In the genomic region with DNA sequence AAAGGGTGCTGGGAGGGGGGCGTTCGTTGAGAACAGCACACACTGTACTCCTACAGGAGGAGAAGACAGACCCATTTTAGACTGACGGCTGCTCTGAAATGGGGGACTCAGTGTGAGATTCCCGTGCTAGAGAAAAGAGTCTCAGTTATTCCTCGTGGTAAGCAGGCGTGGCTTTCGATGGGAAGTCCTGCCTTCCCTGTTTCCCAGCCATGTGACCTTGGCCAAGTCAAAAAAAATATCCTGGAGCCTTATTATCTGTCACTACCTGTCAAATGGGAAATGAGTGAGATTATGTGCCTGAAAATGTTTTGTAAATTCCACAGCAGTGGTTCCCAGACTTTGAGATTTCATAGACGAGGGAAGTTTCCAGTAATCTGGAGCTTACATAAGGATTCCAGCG, we compare ENCODE assay signal across 24 cellular contexts.
"Had no signal": no experiment of that assay in that cellular context is flagged by ENCODE, and none has a peak within 500 bp of the region (broad histone marks: within the 10 kb centered on the region; RNA-seq: fewer than 3 reads in every experiment).

No MANE protein-coding gene starts in this region.

- ATAC-seq: natural killer cell; psoas muscle; right cardiac atrium; right lobe of liver; stimulated activated effector memory CD8-positive, alpha-beta T cell treated with anti-CD3 and anti-CD28 coated beads, Interleukin-12 subunit alpha, Interleukin-12 subunit beta, amount 100 ng/mL, for 72 hours; stimulated activated naive B cell treated with anti-CD40 and anti-IgM and Interleukin-4, amounts not matched to agents 10 μg/mL and 1 μg/mL and 100 μg/mL, for 72 hours had no signal

- H3K27ac ChIP-seq: neural progenitor cell, neutrophil, parathyroid adenoma, psoas muscle, right lobe of liver, sigmoid colon, stomach, thoracic aorta, thyroid gland, tibial nerve, upper lobe of left lung, vagina had no signal

- FAIRE-seq: small intestine had no signal

- H3K4me3 ChIP-seq: neural progenitor cell, psoas muscle, right lobe of liver, sigmoid colon, stomach, thoracic aorta, thyroid gland, tibial nerve, upper lobe of left lung, vagina had no signal

- H3K9ac ChIP-seq: neural progenitor cell, parathyroid adenoma had no signal

- H3K4me2 ChIP-seq: neural progenitor cell had no signal

- H3K27me3 ChIP-seq: neural progenitor cell, vagina had no signal

- H3K79me2 ChIP-seq: parathyroid adenoma had no signal

- DNase-seq: natural killer cell; nucleus accumbens; psoas muscle; right cardiac atrium; right lobe of liver; sigmoid colon; small intestine; stimulated activated CD4-positive, alpha-beta T cell treated with anti-CD3 and anti-CD28 coated beads, Interleukin-15, amount 100 ng/mL, for 24 hours; stimulated activated CD4-positive, alpha-beta T cell treated with anti-CD3 and anti-CD28 coated beads, Interleukin-2, amount 100 ng/mL, for 24 hours; stimulated activated CD4-positive, alpha-beta T cell treated with anti-CD3 and anti-CD28 coated beads, Interleukin-2, amount 100 ng/mL, for 48 hours; stimulated activated CD4-positive, alpha-beta T cell treated with anti-CD3 and anti-CD28 coated beads, Interleukin-4, amount 100 ng/mL, for 24 hours; stimulated activated naive B cell treated with anti-CD40 and anti-IgM and Interleukin-4, amounts not matched to agents 10 μg/mL and 1 μg/mL and 100 μg/mL, for 72 hours; stimulated activated naive CD4-positive, alpha-beta T cell treated with Interleukin-2 at 50 U/mL for 16 hours; thyroid gland; trophoblast cell; upper lobe of left lung had no signal

- H3K4me1 ChIP-seq: psoas muscle, right lobe of liver had no signal

- H2AFZ ChIP-seq: neural progenitor cell, parathyroid adenoma had no signal

- H3K36me3 ChIP-seq: neural progenitor cell, neutrophil, right lobe of liver, sigmoid colon, stomach, thoracic aorta, thyroid gland, tibial nerve, upper lobe of left lung, vagina had no signal

- H3K9me3 ChIP-seq: neutrophil, psoas muscle, right lobe of liver, sigmoid colon, thoracic aorta, thyroid gland, upper lobe of left lung, vagina had no signal
